In genomic region chr6:62971976-62972658, GRCh38 we compare ENCODE assay signal across 27 cellular contexts.
A peak's percentile ranks its signal among the peaks of the same experiment; 100 is the strongest.
DNase-seq lines count a peak whose midpoint lies in the region; ATAC-seq and TF ChIP-seq lines count a peak whose summit lies in the region.
"Had no signal": no experiment of that assay in that cellular context is flagged by ENCODE, and none has a peak within 500 bp of the region (broad histone marks: within the 10 kb centered on the region; RNA-seq: fewer than 3 reads in every experiment).

No MANE protein-coding gene starts in this region.

- no peak overlapping the region for H3K9ac ChIP-seq in GM23248
- H3K9ac ChIP-seq: KMS-11 had no signal

- H3K9me3 ChIP-seq in GM23248 (ENCODE audit: low read depth) = no peaks in the 10 kb centered on the region
- H3K9me3 ChIP-seq: HAP-1, prostate gland, uterus had no signal

- no peak overlapping the region for H3K4me3 ChIP-seq in GM23248
- H3K4me3 ChIP-seq: HAP-1, heart left ventricle, prostate gland, uterus had no signal

- no peak for TF ChIP-seq CTCF in nephron (IDR thresholded peaks at IDR 0.05; ENCODE audit: unreplicated experiment in 3 of 3)

- H3K27ac ChIP-seq in GM23248 = no peak overlapping the region
- H3K27ac ChIP-seq: heart left ventricle, KMS-11, prostate gland, uterus had no signal

- ATAC-seq in GM18909 (IDR thresholded peaks at IDR 0.05; ENCODE audit: poor library complexity, unreplicated experiment) (peak; percentile 51), HG02642 (IDR thresholded peaks at IDR 0.05; ENCODE audit: poor library complexity, unreplicated experiment) (peak; percentile 39), HG03432 (IDR thresholded peaks at IDR 0.05; ENCODE audit: unreplicated experiment) (peak; percentile 54)
- ATAC-seq: activated CD8-positive, alpha-beta T cell treated with anti-CD3 and anti-CD28 coated beads for 36 hours; heart left ventricle; WTC11 had no signal

- no peaks in the 10 kb centered on the region for H3K27me3 ChIP-seq in GM23248 (replicated peaks; ENCODE audit: insufficient read depth)
- H3K27me3 ChIP-seq: uterus had no signal

- no peaks in the 10 kb centered on the region for H3K36me3 ChIP-seq in GM23248 (ENCODE audit: low read depth)
- H3K36me3 ChIP-seq: HAP-1, heart left ventricle, prostate gland, uterus had no signal

- H3K27me3 Mint-ChIP-seq in nephron (ENCODE audit: low read depth) = no peaks in the 10 kb centered on the region
- no peaks in the 10 kb centered on the region for H3K27me3 Mint-ChIP-seq in activated T-helper 2 cell treated with anti-CD3 and anti-CD28 coated beads, Interferon-gamma antibody, Interleukin-2, Interleukin-4, amounts not matched to agents 10 μg/mL and 5 μg/mL and 100 μg/mL, durations not matched to agents 14 hours and 24 hours and 36 hours (ENCODE audit: low read depth)
- H3K27me3 Mint-ChIP-seq: activated CD8-positive, alpha-beta T cell treated with anti-CD3 and anti-CD28 coated beads for 36 hours; activated naive CD4-positive, alpha-beta T cell treated with anti-CD3 and anti-CD28 coated beads, Interleukin-2, amount 50 U/mL, for 24 hours; activated T-cell treated with anti-CD3 and anti-CD28 coated beads, Interleukin-2, amount 50 U/mL, for 24 hours; naive B cell had no signal

- H3K9me2 ChIP-seq in GM23248 (ENCODE audit: insufficient read depth) = no peaks in the 10 kb centered on the region

- peak overlapping the region; percentile 73 to 93 (median 86) for H3K27ac Mint-ChIP-seq in nephron
- no peak overlapping the region for H3K27ac Mint-ChIP-seq in activated T-helper 2 cell treated with anti-CD3 and anti-CD28 coated beads, Interferon-gamma antibody, Interleukin-2, Interleukin-4, amounts not matched to agents 10 μg/mL and 5 μg/mL and 100 μg/mL, durations not matched to agents 14 hours and 24 hours and 36 hours
- H3K27ac Mint-ChIP-seq: activated CD8-positive, alpha-beta T cell treated with anti-CD3 and anti-CD28 coated beads for 36 hours; activated naive CD4-positive, alpha-beta T cell treated with anti-CD3 and anti-CD28 coated beads, Interleukin-2, amount 50 U/mL, for 24 hours; activated T-cell treated with anti-CD3 and anti-CD28 coated beads, Interleukin-2, amount 50 U/mL, for 24 hours; naive B cell; WTC11 had no signal

- no peaks in the 10 kb centered on the region for H3F3A ChIP-seq in GM23248 (ENCODE audit: insufficient read depth)

- H3K9me3 Mint-ChIP-seq in nephron = no peaks in the 10 kb centered on the region
- peaks cover 8% of the 10 kb centered on the region for H3K9me3 Mint-ChIP-seq in activated T-helper 2 cell treated with anti-CD3 and anti-CD28 coated beads, Interferon-gamma antibody, Interleukin-2, Interleukin-4, amounts not matched to agents 10 μg/mL and 5 μg/mL and 100 μg/mL, durations not matched to agents 14 hours and 24 hours and 36 hours
- H3K9me3 Mint-ChIP-seq: activated naive CD4-positive, alpha-beta T cell treated with anti-CD3 and anti-CD28 coated beads, Interleukin-2, amount 50 U/mL, for 24 hours; activated T-cell treated with anti-CD3 and anti-CD28 coated beads, Interleukin-2, amount 50 U/mL, for 24 hours had no signal

- H3K79me2 ChIP-seq in GM23248 (ENCODE audit: insufficient read depth) = no peaks in the 10 kb centered on the region

- no peaks in the 10 kb centered on the region for H4K20me1 ChIP-seq in GM23248 (ENCODE audit: insufficient read depth)

- peaks cover 7% of the 10 kb centered on the region for H3K4me1 Mint-ChIP-seq in nephron
- H3K4me1 Mint-ChIP-seq in activated T-helper 2 cell treated with anti-CD3 and anti-CD28 coated beads, Interferon-gamma antibody, Interleukin-2, Interleukin-4, amounts not matched to agents 10 μg/mL and 5 μg/mL and 100 μg/mL, durations not matched to agents 14 hours and 24 hours and 36 hours (ENCODE audit: low read depth) = no peaks in the 10 kb centered on the region
- H3K4me1 Mint-ChIP-seq: activated naive CD4-positive, alpha-beta T cell treated with anti-CD3 and anti-CD28 coated beads, Interleukin-2, amount 50 U/mL, for 24 hours; naive B cell; WTC11 had no signal

- no peak overlapping the region for H2AFZ ChIP-seq in GM23248

- no peak overlapping the region for H3K4me2 ChIP-seq in GM23248 (ENCODE audit: unreplicated experiment)
- H3K4me2 ChIP-seq: KMS-11 had no signal

- no peaks in the 10 kb centered on the region for H3K36me3 Mint-ChIP-seq in nephron (ENCODE audit: low read depth)
- no peaks in the 10 kb centered on the region for H3K36me3 Mint-ChIP-seq in activated T-helper 2 cell treated with anti-CD3 and anti-CD28 coated beads, Interferon-gamma antibody, Interleukin-2, Interleukin-4, amounts not matched to agents 10 μg/mL and 5 μg/mL and 100 μg/mL, durations not matched to agents 14 hours and 24 hours and 36 hours (ENCODE audit: low read depth)
- H3K36me3 Mint-ChIP-seq: activated naive CD4-positive, alpha-beta T cell treated with anti-CD3 and anti-CD28 coated beads, Interleukin-2, amount 50 U/mL, for 24 hours; naive B cell had no signal

- H3K4me1 ChIP-seq in GM23248 (ENCODE audit: insufficient read depth) = no peaks in the 10 kb centered on the region
- H3K4me1 ChIP-seq: HAP-1, heart left ventricle, prostate gland, uterus had no signal

- WGBS in GM23248 (ENCODE audit: low coverage in 1 of 2, low lambda C conversion rate in 2 of 2, missing lambda C conversion rate in 2 of 2), 2 experiments = 4 to 7% methylated on average over 1 of the region's 1 CpG

- no peak for DNase-seq in activated T-helper 2 cell treated with anti-CD3 and anti-CD28 coated beads, Interferon-gamma antibody, Interleukin-2, Interleukin-4, amounts not matched to agents 10 μg/mL and 5 μg/mL and 100 μg/mL, durations not matched to agents 14 hours and 24 hours and 36 hours (ENCODE audit: low spot score)
- DNase-seq in KG1 (lab: John Stamatoyannopoulos, UW) = no peak
- no peak for DNase-seq in NCI-H128 (lab: John Stamatoyannopoulos, UW; ENCODE audit: unreplicated experiment)
- no peak for DNase-seq in GM23248
- DNase-seq: activated CD8-positive, alpha-beta T cell treated with anti-CD3 and anti-CD28 coated beads for 36 hours; activated T-cell treated with anti-CD3 and anti-CD28 coated beads, Interleukin-2, amount 50 U/mL, for 24 hours; cerebellar nuclear complex; effector CD8-positive, alpha-beta T cell; heart left ventricle; mammary epithelial cell; naive B cell; NCI-H1092 treated with DMSO at 0.1 percent for 48 hours; NCI-H69; OCI-M1; small intestine; stimulated activated CD4-positive, alpha-beta T cell treated with anti-CD3 and anti-CD28 coated beads, Interleukin-4, amount 100 ng/mL, for 1 hour; T-helper 2 cell; uterus had no signal

- in situ Hi-C loops in GM23248 (cut with MboI) = no loop called here

- intact Hi-C loops in activated T-helper 2 cell treated with anti-CD3 and anti-CD28 coated beads, Interferon-gamma antibody, Interleukin-2, Interleukin-4, amounts not matched to agents 10 μg/mL and 5 μg/mL and 100 μg/mL, durations not matched to agents 14 hours and 24 hours and 36 hours (cut with micrococcal nuclease) = no loop called here

- no peak overlapping the region for H3K4me3 Mint-ChIP-seq in nephron
- no peak overlapping the region for H3K4me3 Mint-ChIP-seq in activated T-helper 2 cell treated with anti-CD3 and anti-CD28 coated beads, Interferon-gamma antibody, Interleukin-2, Interleukin-4, amounts not matched to agents 10 μg/mL and 5 μg/mL and 100 μg/mL, durations not matched to agents 14 hours and 24 hours and 36 hours (ENCODE audit: low read depth)
- H3K4me3 Mint-ChIP-seq: activated CD8-positive, alpha-beta T cell treated with anti-CD3 and anti-CD28 coated beads for 36 hours; activated naive CD4-positive, alpha-beta T cell treated with anti-CD3 and anti-CD28 coated beads, Interleukin-2, amount 50 U/mL, for 24 hours; activated T-cell treated with anti-CD3 and anti-CD28 coated beads, Interleukin-2, amount 50 U/mL, for 24 hours; naive B cell; WTC11 had no signal
